In genomic region chr2:186486651-186487647, GRCh38 we compare ENCODE assay signal across 8 cellular contexts. TPM values are rescaled to one million over a fixed set of nuclear protein-coding genes. Genes with fewer than 3 reads are reported as not detected.
DNase-seq lines count a peak whose midpoint lies in the region; ATAC-seq and TF ChIP-seq lines count a peak whose summit lies in the region.

No MANE protein-coding gene starts in this region.

- TF ChIP-seq CTCF in left ventricle myocardium inferior (IDR thresholded peaks at IDR 0.05; ENCODE audit: borderline replicate concordance) (no peak), dorsolateral prefrontal cortex (IDR thresholded peaks at IDR 0.05 in 54 of 56, conservative IDR thresholded peaks at IDR 0.05 in 2 of 56; ENCODE audit: low read depth in 1 of 56, partially characterized antibody in 56 of 56) (no peak)

- DNase-seq in left ventricle myocardium inferior (no peak), Right ventricle myocardium superior (no peak), OCI-M1 (lab: John Stamatoyannopoulos, UW) (peak; percentile 71), dorsolateral prefrontal cortex (no peak), left colon (no peak)

- H3K27ac ChIP-seq in left ventricle myocardium inferior (replicated peaks): peak overlapping the region; percentile 95
- peak overlapping the region; percentile 41 to 96 (median 91) for H3K27ac ChIP-seq in dorsolateral prefrontal cortex

- peak overlapping the region; percentile 72 for H3K9ac ChIP-seq in mucosa of stomach (ENCODE audit: low read length)

- intact Hi-C loops in left ventricle myocardium inferior (cut with micrococcal nuclease) (no loop called here), Right ventricle myocardium superior (cut with DNase I) (no loop called here), dorsolateral prefrontal cortex (cut with DNase I) (loop anchor here in 1 of 2 donors (5.0 kb wide), 2 partner anchors 100 to 155 kb away; no protein-coding TSS in a partner anchor), left colon (cut with DNase I, micrococcal nuclease) (no loop called here)

- no peaks in the 10 kb centered on the region for H3K9me3 ChIP-seq in left ventricle myocardium inferior (replicated peaks)
- H3K9me3 ChIP-seq in mucosa of stomach (ENCODE audit: control insufficient read depth, low read length): no peaks in the 10 kb centered on the region

- peak overlapping the region; percentile 94 for H3K4me3 ChIP-seq in left ventricle myocardium inferior
- H3K4me3 ChIP-seq in dorsolateral prefrontal cortex: peak overlapping the region; percentile 60 to 100 (median 93)
- peak overlapping the region; percentile 33 for H3K4me3 ChIP-seq in mucosa of stomach (ENCODE audit: low read length)

- peaks cover 76% of the 10 kb centered on the region for H3K4me1 ChIP-seq in left ventricle myocardium inferior
- peaks cover 12% of the 10 kb centered on the region for H3K4me1 ChIP-seq in mucosa of stomach (ENCODE audit: control insufficient read depth, insufficient read depth, low read length)

- no peaks in the 10 kb centered on the region for H3K36me3 ChIP-seq in left ventricle myocardium inferior
- no peaks in the 10 kb centered on the region for H3K36me3 ChIP-seq in mucosa of stomach (ENCODE audit: control insufficient read depth, insufficient read depth, low read length)

- no peaks in the 10 kb centered on the region for H3K27me3 ChIP-seq in left ventricle myocardium inferior (ENCODE audit: low read depth)
- H3K27me3 ChIP-seq in dorsolateral prefrontal cortex: no peaks in the 10 kb centered on the region
- H3K27me3 ChIP-seq in mucosa of stomach (ENCODE audit: control insufficient read depth, insufficient read depth, low read length): no peaks in the 10 kb centered on the region

- ATAC-seq in Right ventricle myocardium superior (ENCODE audit: poor library complexity) (no peak), left colon (no peak), HG02870 (IDR thresholded peaks at IDR 0.05; ENCODE audit: unreplicated experiment) (no peak), HG03565 (IDR thresholded peaks at IDR 0.05; ENCODE audit: unreplicated experiment) (no peak)

RNA-seq across cellular contexts. Expression of gene ZC3H15, which starts 0.9 kb away (rescaled TPM):
- total RNA-seq in left ventricle myocardium inferior (30.5 TPM), Right ventricle myocardium superior (25.8 TPM), dorsolateral prefrontal cortex (10 to 100 TPM; 41.9 to 87.7 (median 64.8) TPM), left colon (10 to 100 TPM; 46.6 to 48.5 TPM)

Comparison
In these comparisons a context has a peak if more than half of its experiments do, and no peak if none do; other contexts are left out.
1. H3K4me3 ChIP-seq: peak in every context shown above with its lines; median percentile 94 in left ventricle myocardium inferior; 93 in dorsolateral prefrontal cortex; 33 in mucosa of stomach.